Comparison of ENCODE assay signal across 8 cellular contexts in the genomic region with DNA sequence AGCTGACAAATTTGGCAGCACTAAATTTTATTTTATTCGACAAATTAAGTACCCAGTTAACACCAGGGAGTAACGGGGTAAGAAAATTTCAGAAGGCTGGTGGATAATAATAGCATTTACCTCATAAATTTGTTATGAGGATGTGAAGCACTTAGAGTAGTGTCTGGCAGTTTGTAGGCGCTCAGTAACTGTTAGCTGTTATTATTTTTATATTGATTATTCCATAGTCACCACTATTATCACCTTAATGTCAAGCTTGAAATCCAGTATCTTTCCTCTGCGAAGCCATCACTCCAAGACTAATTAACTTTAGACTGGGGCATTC. TPM values are rescaled to one million over a fixed set of nuclear protein-coding genes. Genes with fewer than 3 reads are reported as not detected.
A peak's percentile ranks its signal among the peaks of the same experiment; 100 is the strongest.
DNase-seq lines count a peak whose midpoint lies in the region; ATAC-seq and TF ChIP-seq lines count a peak whose summit lies in the region.

No MANE protein-coding gene starts in this region.

- H3K36me3 Mint-ChIP-seq in naive thymus-derived CD4-positive, alpha-beta T cell = peaks cover 0 to 13% (median 0%) of the 10 kb centered on the region in 5 donors

- H3K4me1 ChIP-seq in HUES64 (ENCODE audit: insufficient read depth, low read length) = peaks cover 6% of the 10 kb centered on the region; the same call in 1 of the 2 replicates
- H3K4me1 ChIP-seq in naive thymus-derived CD4-positive, alpha-beta T cell (ENCODE audit: control insufficient read depth in 2 of 2, insufficient read depth in 2 of 2, low read length in 2 of 2) = peaks cover 15 to 24% of the 10 kb centered on the region in 2 donors

- H3K27me3 ChIP-seq in HUES64 (ENCODE audit: insufficient read depth, low read length) = no peaks in the 10 kb centered on the region
- H3K27me3 ChIP-seq in naive thymus-derived CD4-positive, alpha-beta T cell (ENCODE audit: control insufficient read depth in 2 of 2, insufficient read depth in 2 of 2, low read length in 2 of 2) = no peaks in the 10 kb centered on the region

- CTCF ChIA-PET in naive thymus-derived CD4-positive, alpha-beta T cell (lab: Charles Lee) = interaction anchor here (0.6 to 1.5 kb wide), 7 partner anchors 17 to 147 kb away, joined by 3 to 14 read pairs (median 3); partner anchors contain the start of gene STK17A

- TF ChIP-seq CTCF in coronary artery (IDR thresholded peaks at IDR 0.05) (no peak), GM13977 (IDR thresholded peaks at IDR 0.05; ENCODE audit: extremely low read depth, insufficient read depth, missing control alignments) (no peak)

- POLR2A ChIA-PET in naive thymus-derived CD4-positive, alpha-beta T cell (lab: Charles Lee) = interaction anchor here (0.8 to 3.5 kb wide), 7 partner anchors 28 to 797 kb away, joined by 3 to 18 read pairs (median 4); partner anchors contain the start of genes BLVRA, MRPL32, PSMA2 and STK17A

- WGBS in HUES64 = 31% methylated on average over 3 of the region's 4 CpGs

- peak; percentile 29 for ATAC-seq in GM19395 (IDR thresholded peaks at IDR 0.05; ENCODE audit: unreplicated experiment)
- ATAC-seq in naive thymus-derived CD4-positive, alpha-beta T cell = no peak
- no peak for ATAC-seq in HG02870 (IDR thresholded peaks at IDR 0.05; ENCODE audit: unreplicated experiment)

- H3K9me3 Mint-ChIP-seq in naive thymus-derived CD4-positive, alpha-beta T cell = no peaks in the 10 kb centered on the region

- H3K27me3 Mint-ChIP-seq in naive thymus-derived CD4-positive, alpha-beta T cell = peaks cover 0 to 4% (median 0%) of the 10 kb centered on the region in 5 donors

- no peaks in the 10 kb centered on the region for H3K9me3 ChIP-seq in HUES64 (ENCODE audit: insufficient read depth, low read depth, low read length)
- H3K9me3 ChIP-seq in naive thymus-derived CD4-positive, alpha-beta T cell (ENCODE audit: control insufficient read depth in 2 of 3, low read length in 3 of 3) = no peaks in the 10 kb centered on the region

- peak overlapping the region; percentile 91 for H3K9ac ChIP-seq in HUES64 (ENCODE audit: low read depth, low read length)

- H3K27ac ChIP-seq in HUES64 (ENCODE audit: low read depth, low read length) (peak overlapping the region; percentile 71; the same call in 1 of the 2 replicates), coronary artery (peak overlapping the region; percentile 67 to 88)
- H3K27ac ChIP-seq in naive thymus-derived CD4-positive, alpha-beta T cell (ENCODE audit: low read depth, low read length) = peak overlapping the region; percentile 76

- H3K4me3 Mint-ChIP-seq in naive thymus-derived CD4-positive, alpha-beta T cell = peak overlapping the region; percentile 81 to 96 (median 94)

- H3K4me1 Mint-ChIP-seq in naive thymus-derived CD4-positive, alpha-beta T cell = peaks cover 22 to 52% (median 36%) of the 10 kb centered on the region in 7 donors

- H3K27ac Mint-ChIP-seq in naive thymus-derived CD4-positive, alpha-beta T cell = peak overlapping the region; percentile 75 to 95 (median 90)

- intact Hi-C loops in naive thymus-derived CD4-positive, alpha-beta T cell (cut with micrococcal nuclease) = loop anchor here (1.0 to 10.0 kb wide), 9 partner anchors 28 to 797 kb away; partner anchors contain the start of genes MRPL32 (in 2 of the 2), PSMA2 (in 2 of the 2), STK17A (in 2 of the 2) and BLVRA (in 1 of the 2)

- peak overlapping the region; percentile 94 for H3K4me3 ChIP-seq in HUES64 (ENCODE audit: low read length)
- peak overlapping the region; percentile 86 for H3K4me3 ChIP-seq in coronary artery
- peak overlapping the region; percentile 91 for H3K4me3 ChIP-seq in naive thymus-derived CD4-positive, alpha-beta T cell (ENCODE audit: low read length)

- in situ Hi-C loops in GM13977 (cut with MboI; ENCODE audit: low pct_unique_long_range_greater_than_20kb, low sequenced_read_pairs, unreplicated experiment) = no loop called here

- H3K36me3 ChIP-seq in HUES64 (ENCODE audit: insufficient read depth, low read length) = no peaks in the 10 kb centered on the region
- peaks cover 0 to 4% (median 0%) of the 10 kb centered on the region in 3 experiments for H3K36me3 ChIP-seq in naive thymus-derived CD4-positive, alpha-beta T cell (ENCODE audit: control insufficient read depth in 2 of 3, insufficient read depth in 3 of 3, low read length in 3 of 3)

- no peak for DNase-seq in coronary artery (ENCODE audit: low spot score)
- DNase-seq in naive thymus-derived CD4-positive, alpha-beta T cell = no peak
- DNase-seq in GM13977 (ENCODE audit: low spot score) = no peak
- DNase-seq in GDM1 (lab: John Stamatoyannopoulos, UW) = no peak
- DNase-seq in AG20443 (ENCODE audit: low spot score) = no peak

RNA-seq across cellular contexts. Expression of gene COA1, which starts 0.6 kb away (rescaled TPM):
- polyA plus RNA-seq in HUES64 (2013, experiment 1 of 2) = 107 TPM
- polyA plus RNA-seq in HUES64 (2013, experiment 2 of 2) = 124 TPM
- total RNA-seq in naive thymus-derived CD4-positive, alpha-beta T cell = 10 to 100 TPM; 51.3 to 73.3 (median 64.6) TPM
- polyA plus RNA-seq in naive thymus-derived CD4-positive, alpha-beta T cell = 10 to 100 TPM; 67.1 to 86.6 TPM

RNA-seq across cellular contexts. Expression of gene BLVRA, which starts 28.6 kb away (rescaled TPM):
- 23.6 TPM for polyA plus RNA-seq in HUES64 (2013, experiment 1 of 2)
- polyA plus RNA-seq in HUES64 (2013, experiment 2 of 2) = 23.3 TPM
- 10 to 100 TPM; 11.2 to 41.2 (median 16.1) TPM for total RNA-seq in naive thymus-derived CD4-positive, alpha-beta T cell
- 10 to 100 TPM; 28.2 to 38.7 TPM for polyA plus RNA-seq in naive thymus-derived CD4-positive, alpha-beta T cell
